12 cellular contexts compared by ENCODE assay signal in the genomic region with DNA sequence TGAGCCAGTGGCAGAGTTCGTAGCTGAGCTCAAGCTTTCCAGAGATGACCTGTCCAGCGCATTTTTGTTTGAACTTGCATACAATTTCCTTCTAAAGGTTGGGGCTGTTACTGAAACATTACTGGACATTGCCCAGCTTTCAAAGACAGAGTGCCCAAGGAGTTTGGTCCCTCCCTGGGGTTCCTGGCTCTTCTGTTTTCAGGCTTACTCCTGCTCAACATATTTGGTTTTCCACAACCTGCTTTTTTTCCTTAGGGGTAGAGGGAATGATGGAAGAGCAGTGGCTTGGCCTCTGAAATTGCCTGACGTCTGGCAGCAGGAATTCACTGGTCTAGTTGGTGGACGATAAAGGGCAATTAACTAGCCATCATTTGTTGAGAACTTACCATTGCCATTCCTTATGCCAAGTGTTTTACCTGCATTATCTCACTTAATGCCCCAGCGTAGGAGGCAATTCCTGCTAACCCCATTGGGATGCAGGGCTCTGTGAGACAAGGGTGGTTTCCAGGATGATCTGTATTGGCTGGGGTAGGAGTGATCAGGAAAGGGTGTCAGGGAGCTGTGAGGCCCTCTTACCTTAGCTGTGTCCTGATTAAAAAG. TPM values are rescaled to one million over a fixed set of nuclear protein-coding genes. Genes with fewer than 3 reads are reported as not detected.
DNase-seq lines count a peak whose midpoint lies in the region; ATAC-seq, FAIRE-seq and TF ChIP-seq lines count a peak whose summit lies in the region.
"Had no signal": no experiment of that assay in that cellular context is flagged by ENCODE, and none has a peak within 500 bp of the region (broad histone marks: within the 10 kb centered on the region; RNA-seq: fewer than 3 reads in every experiment).

No MANE protein-coding gene starts in this region.

- H3K9me3 ChIP-seq in A549 (no peaks in the 10 kb centered on the region), endodermal cell (ENCODE audit: control insufficient read depth, low read length) (no peaks in the 10 kb centered on the region), pancreas (no peaks in the 10 kb centered on the region)

- no peaks in the 10 kb centered on the region for H3K36me3 ChIP-seq in endodermal cell (ENCODE audit: control insufficient read depth, insufficient read depth, low read length)
- no peaks in the 10 kb centered on the region for H3K36me3 ChIP-seq in pancreas

- CTCF ChIA-PET in A549 (lab: Yijun Ruan, JAX), result interaction anchor here (0.7 to 5.4 kb wide), 10 partner anchors 9 to 202 kb away, joined by 3 to 31 read pairs (median 4); no protein-coding TSS in a partner anchor

- H3K4me1 Mint-ChIP-seq in endodermal cell, result peaks cover 10% of the 10 kb centered on the region
- peaks cover 2% of the 10 kb centered on the region for H3K4me1 Mint-ChIP-seq in endothelial cell (ENCODE audit: unreplicated experiment)

- TF ChIP-seq CTCF in A549 (IDR thresholded peaks at IDR 0.05) (no peak), endodermal cell (conservative IDR thresholded peaks at IDR 0.05) (no peak), pancreas (IDR thresholded peaks at IDR 0.05) (no peak), endothelial cell (IDR thresholded peaks at IDR 0.05; ENCODE audit: unreplicated experiment) (no peak)

- TF ChIP-seq POLR2A in A549 (IDR thresholded peaks at IDR 0.05; ENCODE audit: low read length), result no peak

- DNase-seq in A549 (ENCODE audit: low read depth in 1 of 2, low spot score in 1 of 2) (no peak), HT-29 (ENCODE audit: low spot score) (peak; percentile 27), endodermal cell (peak; percentile 25), pancreas (no peak), SKM-1 treated with dmso at 0.1 percent for 144 hours (lab: John Stamatoyannopoulos, UW; ENCODE audit: unreplicated experiment) (no peak), AG08396 (ENCODE audit: low spot score) (no peak), HUDEP-2 (lab: John Stamatoyannopoulos, UW; ENCODE audit: unreplicated experiment in 76 of 76) (no peak), endothelial cell (ENCODE audit: low spot score) (no peak)
- DNase-seq: activated CD4-positive, alpha-beta T cell treated with anti-CD3 and anti-CD28 coated beads, Interleukin-2, amount 50 U/mL, for 4 hours; activated naive CD4-positive, alpha-beta T cell; OCI-M1; T-helper 2 cell had no signal

- no peaks in the 10 kb centered on the region for H3K9me3 Mint-ChIP-seq in endodermal cell
- H3K9me3 Mint-ChIP-seq in endothelial cell (ENCODE audit: unreplicated experiment), result no peaks in the 10 kb centered on the region

- H3K4me3 ChIP-seq in A549 (peak overlapping the region; percentile 69), endodermal cell (ENCODE audit: low read length) (peak overlapping the region; percentile 76), pancreas (peak overlapping the region in 2 of 4 donors; percentile 63 to 69)

- no peak for TF ChIP-seq RAD21 in A549 (conservative IDR thresholded peaks at IDR 0.05 in 1 of 2, IDR thresholded peaks at IDR 0.05 in 1 of 2)

- intact Hi-C loops in pancreas (cut with DNase I), result no loop called here

- H3K27ac ChIP-seq in A549 (peak overlapping the region; percentile 77 to 89; a peak in 5 of 6 replicates), endodermal cell (ENCODE audit: low read depth, low read length) (no peak overlapping the region), pancreas (peak overlapping the region; percentile 58 to 93 (median 86))

- H3K27me3 ChIP-seq in endodermal cell (ENCODE audit: control insufficient read depth, insufficient read depth, low read length, poor library complexity, severe bottlenecking), result peaks cover 39% of the 10 kb centered on the region
- no peaks in the 10 kb centered on the region for H3K27me3 ChIP-seq in pancreas

- H3K27me3 Mint-ChIP-seq in endodermal cell (ENCODE audit: insufficient read depth) (peaks cover 45% of the 10 kb centered on the region), endothelial cell (ENCODE audit: unreplicated experiment) (peaks cover 12% of the 10 kb centered on the region)

- ATAC-seq in A549, result no peak
- ATAC-seq in pancreas, result peak in 1 of 4 donors; percentile 19

- H3K36me3 Mint-ChIP-seq in endodermal cell (ENCODE audit: low read depth) (no peaks in the 10 kb centered on the region), endothelial cell (ENCODE audit: low read depth, unreplicated experiment) (peaks cover 5% of the 10 kb centered on the region)

- H3K9ac ChIP-seq in endodermal cell (ENCODE audit: extremely low read depth, low read length, poor library complexity, severe bottlenecking), result no peak overlapping the region

- H3K27ac Mint-ChIP-seq in endodermal cell, result no peak overlapping the region
- H3K27ac Mint-ChIP-seq in endothelial cell (ENCODE audit: unreplicated experiment), result no peak overlapping the region

- TF ChIP-seq EP300 in A549 (IDR thresholded peaks at IDR 0.05), result no peak

- peak overlapping the region; percentile 88 for H3K4me2 ChIP-seq in A549

- FAIRE-seq in A549 (lab: Jason Lieb, UNC) (no peak), pancreas (lab: Jason Lieb, UNC) (no peak)

- POLR2A ChIA-PET in A549 (lab: Yijun Ruan, JAX), result no interaction called here

- WGBS in A549 (ENCODE audit: missing lambda C conversion rate), result 55% methylated on average over 5 of the region's 5 CpGs
- WGBS in endodermal cell (ENCODE audit: insufficient coverage in 1 of 2, insufficient read length in 1 of 2), 2 experiments, result 89 to 95% methylated on average over 4 to 5 of the region's 5 CpGs
- WGBS in pancreas, 2 donors, result 19 to 26% methylated on average over 5 of the region's 5 CpGs

- H3K4me1 ChIP-seq in A549 (peaks cover 36% of the 10 kb centered on the region), endodermal cell (ENCODE audit: control insufficient read depth, insufficient read depth, low read length) (peaks cover 4% of the 10 kb centered on the region), pancreas (peaks cover 5 to 20% (median 14%) of the 10 kb centered on the region in 3 donors)

- H3K4me3 Mint-ChIP-seq in endodermal cell (peak overlapping the region; percentile 57), endothelial cell (ENCODE audit: unreplicated experiment) (no peak overlapping the region)

TF ChIP-seq in A549, 52 proteins besides CTCF, POLR2A, EP300 and RAD21 (continues in another document):
- TF ChIP-seq, protein P1, sequence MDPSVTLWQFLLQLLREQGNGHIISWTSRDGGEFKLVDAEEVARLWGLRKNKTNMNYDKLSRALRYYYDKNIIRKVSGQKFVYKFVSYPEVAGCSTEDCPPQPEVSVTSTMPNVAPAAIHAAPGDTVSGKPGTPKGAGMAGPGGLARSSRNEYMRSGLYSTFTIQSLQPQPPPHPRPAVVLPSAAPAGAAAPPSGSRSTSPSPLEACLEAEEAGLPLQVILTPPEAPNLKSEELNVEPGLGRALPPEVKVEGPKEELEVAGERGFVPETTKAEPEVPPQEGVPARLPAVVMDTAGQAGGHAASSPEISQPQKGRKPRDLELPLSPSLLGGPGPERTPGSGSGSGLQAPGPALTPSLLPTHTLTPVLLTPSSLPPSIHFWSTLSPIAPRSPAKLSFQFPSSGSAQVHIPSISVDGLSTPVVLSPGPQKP (IDR thresholded peaks at IDR 0.05; ENCODE audit: low read depth, low read length), result no peak
- TF ChIP-seq ZNF302 (CRISPR knock-in tag; IDR thresholded peaks at IDR 0.05) (no peak), NPAS2 (CRISPR knock-in tag; IDR thresholded peaks at IDR 0.05; ENCODE audit: borderline replicate concordance) (no peak), MYC (IDR thresholded peaks at IDR 0.05; ENCODE audit: borderline replicate concordance, low read length) (no peak), ESRRA (IDR thresholded peaks at IDR 0.05; ENCODE audit: borderline replicate concordance, low read length) (no peak)

RNA-seq across cellular contexts. Expression of a gene that starts 1.2 kb away (rescaled TPM):
- polyA plus RNA-seq in A549 (2011; rRNA removed) (19.6 and 21.5 TPM in 2 replicates), A549 (2017; fragmentation: RNase III; extraction: RNeasy Plus Mini Kit Qiagen cat#74134 plus additional on column Dnase treatment) (17.1 to 22.9 TPM (median 20.8 TPM) in 3 replicates), pancreas (10 to 100 TPM; 31.6 to 55.3 TPM)
- 26.3 and 27.7 TPM in 2 replicates for polyA plus RNA-seq in A549 (2012; cell fraction: cytosol; rRNA removed)
- polyA plus RNA-seq in A549 (2012; cell fraction: nucleus; rRNA removed), result 51.2 and 52.4 TPM in 2 replicates
- 29.2 and 29.6 TPM in 2 replicates for polyA minus RNA-seq in A549 (2011; rRNA and poly(A)+ RNA removed)
- total RNA-seq in HT-29 (2014; rRNA removed; shearing (Covaris generic)), result 71.2 and 76.8 TPM in 2 replicates
- total RNA-seq in endodermal cell (10 to 100 TPM; 20.7 to 40.3 TPM), pancreas (10 to 100 TPM; 18.3 to 44.0 (median 28.7) TPM), endothelial cell (ENCODE audit: unreplicated experiment) (474 TPM)
- 40.4 TPM for polyA plus RNA-seq in endodermal cell (2013, experiment 1 of 2)
- polyA plus RNA-seq in endodermal cell (2013, experiment 2 of 2), result 38.4 TPM

RNA-seq across cellular contexts. Expression of a gene that starts 54.2 kb away (rescaled TPM):
- polyA plus RNA-seq in A549 (2011; rRNA removed) (0.89 and 1.0 TPM in 2 replicates), A549 (2017; fragmentation: RNase III; extraction: RNeasy Plus Mini Kit Qiagen cat#74134 plus additional on column Dnase treatment) (0.50 to 1.1 TPM (median 0.85 TPM) in 3 replicates), pancreas (1 to 10 TPM in 1 of 2 donors, under 1 TPM in 1; 0.68 to 1.5 TPM)
- 0.41 and 0.60 TPM in 2 replicates for polyA plus RNA-seq in A549 (2012; cell fraction: cytosol; rRNA removed)
- polyA plus RNA-seq in A549 (2012; cell fraction: nucleus; rRNA removed), result 0.20 and 0.26 TPM in 2 replicates
- polyA minus RNA-seq in A549 (2011; rRNA and poly(A)+ RNA removed), result 0.37 and 1.5 TPM in 2 replicates
- 0.92 and 1.1 TPM in 2 replicates for total RNA-seq in HT-29 (2014; rRNA removed; shearing (Covaris generic))
- total RNA-seq in endodermal cell (1 to 10 TPM in 1 of 2 donors, under 1 TPM in 1; 0.40 to 1.1 TPM), pancreas (under 1 TPM; 0.18 to 0.55 (median 0.42) TPM), endothelial cell (ENCODE audit: unreplicated experiment) (0.92 TPM)
- polyA plus RNA-seq in endodermal cell (2013, experiment 1 of 2), result 0.93 TPM
- 0.62 TPM for polyA plus RNA-seq in endodermal cell (2013, experiment 2 of 2)

RNA-seq across cellular contexts. Expression of a gene that starts 54.3 kb away (rescaled TPM):
- polyA plus RNA-seq in A549 (2011; rRNA removed), result 129 and 143 TPM in 2 replicates
- polyA plus RNA-seq in A549 (2012; cell fraction: cytosol; rRNA removed), result 80.0 and 85.8 TPM in 2 replicates
- 58.3 and 66.1 TPM in 2 replicates for polyA plus RNA-seq in A549 (2012; cell fraction: nucleus; rRNA removed)
- polyA plus RNA-seq in A549 (2017; fragmentation: RNase III; extraction: RNeasy Plus Mini Kit Qiagen cat#74134 plus additional on column Dnase treatment), result 92.2 to 99.8 TPM (median 95.9 TPM) in 3 replicates
- 34.2 and 38.5 TPM in 2 replicates for polyA minus RNA-seq in A549 (2011; rRNA and poly(A)+ RNA removed)
- total RNA-seq in HT-29 (2014; rRNA removed; shearing (Covaris generic)), result 83.0 and 84.4 TPM in 2 replicates
- total RNA-seq in endodermal cell, result 10 to 100 TPM; 36.5 to 45.6 TPM
- polyA plus RNA-seq in endodermal cell (2013, experiment 1 of 2), result 71.6 TPM
- 64.7 TPM for polyA plus RNA-seq in endodermal cell (2013, experiment 2 of 2)
- 10 to 100 TPM in 5 of 6 donors, 1 to 10 TPM in 1; 8.7 to 19.1 (median 14.0) TPM for total RNA-seq in pancreas
- polyA plus RNA-seq in pancreas, result 10 to 100 TPM in 1 of 2 donors, 1 to 10 TPM in 1; 9.1 to 14.3 TPM
- 28.7 TPM for total RNA-seq in endothelial cell (ENCODE audit: unreplicated experiment)

Comparison
In these comparisons a context has a peak if more than half of its experiments do, and no peak if none do; other contexts are left out.
1. DNase-seq: peak in HT-29 (single experiment) and endodermal cell (single experiment); none in A549 (0 of 2), pancreas (0 of 6), SKM-1 treated with dmso at 0.1 percent for 144 hours (single experiment), AG08396 (single experiment), HUDEP-2 (0 of 76) and endothelial cell (single experiment).